In the genomic region with DNA sequence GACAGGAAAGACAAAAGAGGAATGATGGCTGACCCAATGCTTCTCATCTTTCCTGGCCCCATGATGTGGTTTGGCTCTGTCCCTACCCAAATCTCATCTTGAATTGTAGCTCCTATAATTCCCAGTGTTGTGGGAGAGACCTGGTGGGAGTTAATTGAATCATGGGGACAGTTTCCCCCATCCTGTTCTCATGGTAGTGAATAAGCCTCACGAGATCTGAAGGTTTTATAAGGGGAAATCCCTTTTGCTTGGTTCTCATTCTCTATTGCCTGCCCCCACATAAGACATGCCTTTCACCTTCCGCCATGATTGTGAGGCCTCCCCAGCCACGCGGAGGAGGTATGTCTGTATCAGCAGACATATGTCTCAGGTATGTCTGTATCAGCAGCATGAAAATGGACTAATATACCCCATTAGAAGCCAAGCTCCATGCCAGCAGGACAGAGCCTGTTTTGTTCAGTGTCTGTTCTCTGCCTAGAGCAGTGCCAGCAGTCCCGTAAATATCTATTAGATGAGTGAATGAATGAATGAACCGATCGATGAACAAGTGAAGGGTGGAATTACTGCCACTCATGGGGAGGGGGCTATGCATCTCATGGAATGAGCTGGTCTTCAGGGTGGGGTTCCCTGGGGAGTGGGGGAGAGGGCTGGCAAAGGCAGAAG, we compare ENCODE assay signal across 19 cellular contexts.
"Had no signal": no experiment of that assay in that cellular context is flagged by ENCODE, and none has a peak within 500 bp of the region (broad histone marks: within the 10 kb centered on the region; RNA-seq: fewer than 3 reads in every experiment).

No MANE protein-coding gene starts in this region.

- H3K36me3 ChIP-seq: left lung, spleen had no signal

- H3K27ac Mint-ChIP-seq: activated CD4-positive, alpha-beta T cell treated with anti-CD3 and anti-CD28 coated beads, Interleukin-2, amount 10 ng/mL, durations not matched to agents 24 days and 14 days; activated naive CD4-positive, alpha-beta T cell treated with anti-CD3 and anti-CD28 coated beads, Interleukin-2, amount 10 ng/mL, durations not matched to agents 7 days and 5 days; activated naive CD8-positive, alpha-beta T cell treated with anti-CD3 and anti-CD28 coated beads, Interleukin-2, amount 50 U/mL, for 24 hours had no signal

- FAIRE-seq: endometrium, frontal cortex had no signal

- H3K27me3 Mint-ChIP-seq: activated B cell treated with CpG ODN at 0.5 μM for 24 hours; activated CD4-positive, alpha-beta T cell treated with anti-CD3 and anti-CD28 coated beads, Interleukin-2, amount 10 ng/mL, durations not matched to agents 24 days and 14 days; activated naive CD4-positive, alpha-beta T cell treated with anti-CD3 and anti-CD28 coated beads, Interleukin-2, amount 10 ng/mL, durations not matched to agents 7 days and 5 days; activated naive CD8-positive, alpha-beta T cell treated with anti-CD3 and anti-CD28 coated beads, Interleukin-2, amount 50 U/mL, for 24 hours; brain; type B pancreatic cell had no signal

- H3K9me3 Mint-ChIP-seq: activated B cell treated with CpG ODN at 0.5 μM for 24 hours; activated CD4-positive, alpha-beta T cell treated with anti-CD3 and anti-CD28 coated beads, Interleukin-2, amount 10 ng/mL, durations not matched to agents 24 days and 14 days; activated naive CD4-positive, alpha-beta T cell treated with anti-CD3 and anti-CD28 coated beads, Interleukin-2, amount 10 ng/mL, durations not matched to agents 7 days and 5 days; activated naive CD8-positive, alpha-beta T cell treated with anti-CD3 and anti-CD28 coated beads, Interleukin-2, amount 50 U/mL, for 24 hours; type B pancreatic cell had no signal

- H3K36me3 Mint-ChIP-seq: activated naive CD4-positive, alpha-beta T cell treated with anti-CD3 and anti-CD28 coated beads, Interleukin-2, amount 10 ng/mL, durations not matched to agents 7 days and 5 days; brain had no signal

- H3K9me3 ChIP-seq: left lung, spleen, testis had no signal

- H3K4me1 ChIP-seq: testis had no signal

- H3K27ac ChIP-seq: left lung, spleen, testis had no signal

- H3K27me3 ChIP-seq: left lung, spleen, testis had no signal

- DNase-seq: activated B cell treated with CpG ODN at 0.5 μM for 24 hours; activated CD4-positive, alpha-beta T cell treated with anti-CD3 and anti-CD28 coated beads, Interleukin-2, amount 10 ng/mL, durations not matched to agents 24 days and 14 days; activated naive CD4-positive, alpha-beta T cell treated with anti-CD3 and anti-CD28 coated beads, Interleukin-2, amount 10 ng/mL, durations not matched to agents 7 days and 5 days; activated naive CD8-positive, alpha-beta T cell treated with anti-CD3 and anti-CD28 coated beads, Interleukin-2, amount 50 U/mL, for 24 hours; activated T-cell treated with anti-CD3 and anti-CD28 coated beads for 4 hours; anterior cingulate cortex; caudate nucleus; erythroblast; hypothalamus; islet precursor cell; left lung; midbrain; retina; spleen; testis had no signal

- H3K4me3 ChIP-seq: left lung, spleen, testis had no signal

- H3K4me3 Mint-ChIP-seq: activated B cell treated with CpG ODN at 0.5 μM for 24 hours; activated CD4-positive, alpha-beta T cell treated with anti-CD3 and anti-CD28 coated beads, Interleukin-2, amount 10 ng/mL, durations not matched to agents 24 days and 14 days; activated naive CD4-positive, alpha-beta T cell treated with anti-CD3 and anti-CD28 coated beads, Interleukin-2, amount 10 ng/mL, durations not matched to agents 7 days and 5 days; activated naive CD8-positive, alpha-beta T cell treated with anti-CD3 and anti-CD28 coated beads, Interleukin-2, amount 50 U/mL, for 24 hours; brain; type B pancreatic cell had no signal

- ATAC-seq: activated naive CD8-positive, alpha-beta T cell treated with anti-CD3 and anti-CD28 coated beads, Interleukin-2, amount 50 U/mL, for 24 hours; left lung had no signal
